Comparison of ENCODE assay signal across 10 cellular contexts in the genomic region with DNA sequence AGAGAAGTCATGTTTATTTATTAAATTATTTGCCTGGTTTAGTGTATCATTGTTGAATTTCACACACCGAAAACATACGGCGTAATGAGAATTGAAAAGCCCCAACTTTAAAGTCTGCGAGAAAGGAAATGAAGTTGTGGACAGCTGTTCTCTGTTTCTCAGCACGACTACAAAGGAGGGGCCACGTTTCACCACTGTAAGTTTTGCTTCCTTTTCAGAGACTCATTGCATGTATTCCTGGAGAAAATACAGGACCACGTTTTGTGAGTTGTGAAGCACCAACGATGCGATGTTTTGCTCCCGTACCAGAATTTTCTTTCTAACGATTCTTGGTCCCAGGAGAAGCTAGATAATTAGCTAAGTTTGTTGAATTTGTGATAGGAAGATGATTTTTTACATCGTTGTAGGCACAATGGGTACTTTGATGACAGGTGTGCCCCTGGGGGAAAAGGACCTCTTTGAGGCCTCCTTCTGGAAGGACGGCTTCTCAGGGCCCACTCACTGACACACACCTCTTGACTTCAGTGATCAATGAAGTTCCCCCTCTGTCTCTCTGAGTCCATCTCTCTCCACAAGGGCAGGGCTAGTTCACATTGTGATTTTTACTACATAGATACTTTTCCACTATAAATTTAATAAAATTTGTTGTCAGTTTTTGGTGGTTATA. TPM values are rescaled to one million over a fixed set of nuclear protein-coding genes. Genes with fewer than 3 reads are reported as not detected.
A peak's percentile ranks its signal among the peaks of the same experiment; 100 is the strongest.
DNase-seq lines count a peak whose midpoint lies in the region; ATAC-seq and TF ChIP-seq lines count a peak whose summit lies in the region.
"Had no signal": no experiment of that assay in that cellular context is flagged by ENCODE, and none has a peak within 500 bp of the region (broad histone marks: within the 10 kb centered on the region; RNA-seq: fewer than 3 reads in every experiment).

No MANE protein-coding gene starts in this region.

- H2AFZ ChIP-seq in OCI-LY7 (ENCODE audit: low read length) = peak overlapping the region; percentile 82

- TF ChIP-seq POLR2A in spleen (IDR thresholded peaks at IDR 0.05) = no peak

- peak overlapping the region; percentile 74 for H3K4me2 ChIP-seq in OCI-LY7 (ENCODE audit: low read length)
- H3K4me2 ChIP-seq: smooth muscle cell had no signal

- peak; percentile 68 for ATAC-seq in HG02852 (IDR thresholded peaks at IDR 0.05; ENCODE audit: unreplicated experiment)

- peaks cover 8% of the 10 kb centered on the region for H3K9me3 Mint-ChIP-seq in activated CD4-positive, alpha-beta T cell treated with anti-CD3 and anti-CD28 coated beads, Interleukin-2, amount 10 ng/mL, durations not matched to agents 24 days and 14 days

- TF ChIP-seq CTCF in OCI-LY7 (conservative IDR thresholded peaks at IDR 0.05; ENCODE audit: low read length) = no peak
- no peak for TF ChIP-seq CTCF in spleen (IDR thresholded peaks at IDR 0.05 in 8 of 11, conservative IDR thresholded peaks at IDR 0.05 in 3 of 11)

- peak; percentile 81 for DNase-seq in activated CD4-positive, alpha-beta T cell treated with anti-CD3 and anti-CD28 coated beads, Interleukin-2, amount 10 ng/mL, durations not matched to agents 24 days and 14 days
- no peak for DNase-seq in activated CD4-positive, alpha-beta T cell treated with anti-CD3 and anti-CD28 coated beads, Interleukin-2, amount 50 U/mL, for 4 hours
- DNase-seq in OCI-LY7 (ENCODE audit: low spot score) (peak; percentile 82), spleen (no peak), OCI-M2 (lab: John Stamatoyannopoulos, UW; ENCODE audit: unreplicated experiment) (no peak), HUDEP-2 (lab: John Stamatoyannopoulos, UW; ENCODE audit: unreplicated experiment in 76 of 76) (no peak), NCI-H1694 treated with DMSO at 0.1 percent for 48 hours (lab: John Stamatoyannopoulos, UW) (no peak)
- DNase-seq: ACHN had no signal

- H3K4me1 ChIP-seq in OCI-LY7 (ENCODE audit: insufficient read depth, low read length, poor library complexity, severe bottlenecking) = peaks cover 50% of the 10 kb centered on the region
- peaks cover 19 to 72% (median 45%) of the 10 kb centered on the region in 6 donors for H3K4me1 ChIP-seq in spleen

- H3K4me3 ChIP-seq in OCI-LY7 (ENCODE audit: low read depth, low read length, poor library complexity, severe bottlenecking) = peak overlapping the region; percentile 48
- H3K4me3 ChIP-seq in spleen = peak overlapping the region in 1 of 8 donors; percentile 45
- H3K4me3 ChIP-seq: smooth muscle cell had no signal

- peaks cover 29% of the 10 kb centered on the region for H3K36me3 Mint-ChIP-seq in activated CD4-positive, alpha-beta T cell treated with anti-CD3 and anti-CD28 coated beads, Interleukin-2, amount 10 ng/mL, durations not matched to agents 24 days and 14 days (ENCODE audit: low read depth)

- H3K4me1 Mint-ChIP-seq in activated CD4-positive, alpha-beta T cell treated with anti-CD3 and anti-CD28 coated beads, Interleukin-2, amount 10 ng/mL, durations not matched to agents 24 days and 14 days = peaks cover 74% of the 10 kb centered on the region

- no peaks in the 10 kb centered on the region for H3K27me3 ChIP-seq in spleen (replicated peaks in 1 of 7)

- peak overlapping the region; percentile 89 for H3K27ac Mint-ChIP-seq in activated CD4-positive, alpha-beta T cell treated with anti-CD3 and anti-CD28 coated beads, Interleukin-2, amount 10 ng/mL, durations not matched to agents 24 days and 14 days

- H3K27ac ChIP-seq in OCI-LY7 (ENCODE audit: low read depth, low read length, poor library complexity, severe bottlenecking) = peak overlapping the region; percentile 94
- H3K27ac ChIP-seq in spleen = peak overlapping the region; percentile 64 to 91 (median 86)

- no TSS peak for BruUV-seq in OCI-LY7 (replicated peaks; lab: Mats Ljungman, UMichigan)

- 10 to 40% (median 28%) methylated on average over 13 of the region's 13 CpGs for WGBS in spleen, 5 donors

- POLR2A ChIA-PET in OCI-LY7 (lab: Charles Lee) = interaction anchor here (1.0 to 1.1 kb wide), 4 partner anchors 10 to 540 kb away, joined by 3 to 4 read pairs (median 3); partner anchors contain the start of gene COPS8

- no peaks in the 10 kb centered on the region for H4K20me1 ChIP-seq in OCI-LY7 (ENCODE audit: insufficient read depth, low read length)

- 0 out of 2 replicates have a peak, but pooled peaks cover 4% of the 10 kb centered on the region for H3K9me3 ChIP-seq in OCI-LY7 (ENCODE audit: low read length)
- no peaks in the 10 kb centered on the region for H3K9me3 ChIP-seq in spleen

- H3K36me3 ChIP-seq in OCI-LY7 (ENCODE audit: insufficient read depth, low read length) (no peaks in the 10 kb centered on the region), spleen (no peaks in the 10 kb centered on the region)

- no peaks in the 10 kb centered on the region for H3K27me3 Mint-ChIP-seq in activated CD4-positive, alpha-beta T cell treated with anti-CD3 and anti-CD28 coated beads, Interleukin-2, amount 10 ng/mL, durations not matched to agents 24 days and 14 days

- peak overlapping the region; percentile 80 for H3K4me3 Mint-ChIP-seq in activated CD4-positive, alpha-beta T cell treated with anti-CD3 and anti-CD28 coated beads, Interleukin-2, amount 10 ng/mL, durations not matched to agents 24 days and 14 days

- intact Hi-C loops in activated CD4-positive, alpha-beta T cell treated with anti-CD3 and anti-CD28 coated beads, Interleukin-2, amount 10 ng/mL, durations not matched to agents 24 days and 14 days (cut with micrococcal nuclease) = loop anchor here (1.0 to 10.0 kb wide), 4 partner anchors 8 to 1149 kb away; partner anchors contain the start of gene ACKR3
- intact Hi-C loops in OCI-LY7 (cut with micrococcal nuclease; ENCODE audit: unreplicated experiment) (loop anchor here (1.0 to 5.0 kb wide), 2 partner anchors 23 to 611 kb away; partner anchors contain the start of gene ACKR3), spleen (cut with DNase I; ENCODE audit: low total_unique reads) (no loop called here)

- H3K79me2 ChIP-seq in OCI-LY7 (ENCODE audit: insufficient read depth, low read depth, low read length) = no peaks in the 10 kb centered on the region

- H3K9me2 ChIP-seq in OCI-LY7 (ENCODE audit: insufficient read depth, low read length) = no peaks in the 10 kb centered on the region

- CTCF ChIA-PET in OCI-LY7 (lab: Charles Lee; ENCODE audit: unreplicated experiment) = interaction anchor here (1.0 kb wide), 1 partner anchor 33 kb away, joined by 4 read pairs; no protein-coding TSS in a partner anchor

RNA-seq across cellular contexts. Expression of gene ACKR3, which starts 23.7 kb away (rescaled TPM):
- total RNA-seq in activated CD4-positive, alpha-beta T cell treated with anti-CD3 and anti-CD28 coated beads, Interleukin-2, amount 10 ng/mL, durations not matched to agents 24 days and 14 days = 0.58 and 0.64 TPM in 2 replicates
- 1.5 and 2.1 TPM in 2 replicates for total RNA-seq in OCI-LY7 (2014; rRNA removed; shearing (Covaris generic))
- total RNA-seq in OCI-LY7 (2022) = 0.33 and 0.46 TPM in 2 replicates
- 100 to 1,000 TPM in 2 of 7 donors, 10 to 100 TPM in 5; 46.9 to 164 (median 86.8) TPM for total RNA-seq in spleen
- 10 to 100 TPM; 11.5 to 15.0 (median 12.8) TPM for polyA plus RNA-seq in spleen

Comparison
In these comparisons a context has a peak if more than half of its experiments do, and no peak if none do; other contexts are left out.
1. DNase-seq: peak in activated CD4-positive, alpha-beta T cell treated with anti-CD3 and anti-CD28 coated beads, Interleukin-2, amount 10 ng/mL, durations not matched to agents 24 days and 14 days (single experiment) and OCI-LY7 (single experiment); none in activated CD4-positive, alpha-beta T cell treated with anti-CD3 and anti-CD28 coated beads, Interleukin-2, amount 50 U/mL, for 4 hours (0 of 2), spleen (single experiment), OCI-M2 (single experiment), HUDEP-2 (0 of 76) and NCI-H1694 treated with DMSO at 0.1 percent for 48 hours (single experiment).
2. RNA of gene ACKR3, which starts 23.7 kb away (total RNA-seq): 46.9 to 164 TPM in spleen; 0.33 to 2.1 TPM in OCI-LY7 and 0.58 to 0.64 TPM in activated CD4-positive, alpha-beta T cell treated with anti-CD3 and anti-CD28 coated beads, Interleukin-2, amount 10 ng/mL, durations not matched to agents 24 days and 14 days; every median in the first group is over 10 times any median in the second.